In the genomic region with DNA sequence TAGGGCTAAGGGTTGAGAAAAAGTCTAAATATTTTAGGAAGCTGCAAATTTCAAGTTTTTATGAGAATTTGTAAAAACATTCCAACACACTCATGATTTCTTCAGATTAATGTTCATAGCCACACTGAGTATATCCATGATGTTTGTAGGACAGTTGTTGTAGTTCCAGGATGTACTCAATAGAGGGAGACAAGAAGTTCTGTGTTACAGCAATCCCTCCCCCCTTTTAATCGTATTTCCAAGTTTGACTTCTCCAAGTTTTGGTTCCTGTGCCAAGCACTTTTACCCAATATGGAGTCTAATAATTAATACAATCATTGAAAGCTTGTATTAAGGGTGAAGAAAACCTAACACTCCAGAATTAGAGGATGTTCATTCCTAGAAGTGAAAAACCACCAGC, we compare ENCODE assay signal across 12 cellular contexts.
DNase-seq lines count a peak whose midpoint lies in the region; ATAC-seq, FAIRE-seq and TF ChIP-seq lines count a peak whose summit lies in the region.
"Had no signal": no experiment of that assay in that cellular context is flagged by ENCODE, and none has a peak within 500 bp of the region (broad histone marks: within the 10 kb centered on the region; RNA-seq: fewer than 3 reads in every experiment).

No MANE protein-coding gene starts in this region.

- TF ChIP-seq POLR2A in endothelial cell of umbilical vein (IDR thresholded peaks at IDR 0.05; ENCODE audit: low read depth, low read length): no peak

- CTCF ChIA-PET in endothelial cell of umbilical vein (lab: Charles Lee): no interaction called here

- H3K4me2 ChIP-seq in OCI-LY1 (ENCODE audit: low read length) (no peak overlapping the region), endothelial cell of umbilical vein (ENCODE audit: insufficient read depth, low read length) (no peak overlapping the region)

- DNase-seq in GM12864 (ENCODE audit: low read depth) (no peak), endothelial cell of umbilical vein (ENCODE audit: low read depth, low spot score) (no peak), cortex of kidney (lab: John Stamatoyannopoulos, UW) (no peak), T-helper 9 cell (no peak)
- DNase-seq in activated effector memory CD4-positive, alpha-beta T cell treated with anti-CD3 and anti-CD28 coated beads, Interleukin-2, amount 50 U/mL, for 16 hours: no peak
- DNase-seq: activated T-cell treated with anti-CD3 and anti-CD28 coated beads, Interleukin-2, amount 50 U/mL, for 72 hours; effector memory CD8-positive, alpha-beta T cell; lower lobe of right lung; Right ventricle myocardium superior had no signal

- H3K4me3 ChIP-seq in GM12864 (ENCODE audit: low read depth, low read length) (no peak overlapping the region), OCI-LY1 (ENCODE audit: low read depth, low read length, poor library complexity, severe bottlenecking) (no peak overlapping the region), endothelial cell of umbilical vein (replicated peaks in 1 of 3; ENCODE audit: insufficient read depth in 1 of 3, low read depth in 1 of 3, low read length in 3 of 3) (no peak overlapping the region)
- H3K4me3 ChIP-seq: lower lobe of right lung had no signal

- no peak overlapping the region for H2AFZ ChIP-seq in OCI-LY1 (ENCODE audit: low read length)
- H2AFZ ChIP-seq in endothelial cell of umbilical vein (ENCODE audit: low read depth, low read length): no peak overlapping the region

- H3F3A ChIP-seq in OCI-LY1 (ENCODE audit: insufficient read depth, low read length): no peaks in the 10 kb centered on the region

- no peaks in the 10 kb centered on the region for H3K79me2 ChIP-seq in OCI-LY1 (ENCODE audit: insufficient read depth, low read length)
- H3K79me2 ChIP-seq in endothelial cell of umbilical vein (ENCODE audit: control insufficient read depth, insufficient read depth, low read length): no peaks in the 10 kb centered on the region

- POLR2A ChIA-PET in endothelial cell of umbilical vein (lab: Charles Lee): no interaction called here

- no peaks in the 10 kb centered on the region for H4K20me1 ChIP-seq in OCI-LY1 (ENCODE audit: insufficient read depth, low read length)
- H4K20me1 ChIP-seq in endothelial cell of umbilical vein (replicated peaks; ENCODE audit: control insufficient read depth, extremely low read depth, insufficient read depth, low read length): no peaks in the 10 kb centered on the region

- peak; percentile 46 for FAIRE-seq in endothelial cell of umbilical vein (lab: Jason Lieb, UNC)

- H3K27me3 ChIP-seq in OCI-LY1 (ENCODE audit: insufficient read depth, low read length): no peaks in the 10 kb centered on the region
- H3K27me3 ChIP-seq in endothelial cell of umbilical vein (ENCODE audit: control insufficient read depth in 2 of 2, insufficient read depth in 2 of 2, low read length in 2 of 2): no peaks in the 10 kb centered on the region

- H3K36me3 ChIP-seq in OCI-LY1 (ENCODE audit: insufficient read depth, low read length): no peaks in the 10 kb centered on the region
- no peaks in the 10 kb centered on the region for H3K36me3 ChIP-seq in endothelial cell of umbilical vein (ENCODE audit: control insufficient read depth in 2 of 2, extremely low read depth in 1 of 2, insufficient read depth in 2 of 2, low read length in 2 of 2)

- no TSS peak for BruUV-seq in endothelial cell of umbilical vein (replicated peaks; lab: Mats Ljungman, UMichigan)

- intact Hi-C loops in endothelial cell of umbilical vein (cut with micrococcal nuclease): no loop called here

- H3K9ac ChIP-seq in OCI-LY1 (ENCODE audit: low read length) (no peak overlapping the region), endothelial cell of umbilical vein (replicated peaks; ENCODE audit: extremely low read depth, insufficient read depth, low read length) (no peak overlapping the region)

- no peak for ATAC-seq in HG03196 (IDR thresholded peaks at IDR 0.05; ENCODE audit: unreplicated experiment)
- ATAC-seq: activated T-cell treated with anti-CD3 and anti-CD28 coated beads, Interleukin-2, amount 50 U/mL, for 72 hours; effector memory CD8-positive, alpha-beta T cell had no signal

- H3K27ac ChIP-seq in 22Rv1 (no peak overlapping the region), OCI-LY1 (ENCODE audit: low read depth, low read length, poor library complexity, severe bottlenecking) (no peak overlapping the region), endothelial cell of umbilical vein (ENCODE audit: insufficient read depth, low read depth, low read length) (no peak overlapping the region)
- H3K27ac ChIP-seq: lower lobe of right lung had no signal

- dilution Hi-C loops in endothelial cell of umbilical vein (cut with MboI; ENCODE audit: extremely low pct_ligation_motif_present, low sequenced_read_pairs): no loop called here

- TF ChIP-seq CTCF in 22Rv1 (IDR thresholded peaks at IDR 0.05) (peak; percentile 63), GM12864 (IDR thresholded peaks at IDR 0.05; ENCODE audit: low read depth, low read length, missing control alignments) (peak; percentile 37), OCI-LY1 (IDR thresholded peaks at IDR 0.05; ENCODE audit: low read length) (peak; percentile 27; the same call in 1 of the 2 replicates), endothelial cell of umbilical vein (IDR thresholded peaks at IDR 0.05; ENCODE audit: extremely low read depth in 1 of 2, insufficient read depth in 1 of 2, low read depth in 1 of 2, low read length in 2 of 2) (peak in 1 of 2 donors; percentile 19)

- no peaks in the 10 kb centered on the region for H3K9me3 ChIP-seq in OCI-LY1 (ENCODE audit: low read length)
- no peaks in the 10 kb centered on the region for H3K9me3 ChIP-seq in endothelial cell of umbilical vein (replicated peaks; ENCODE audit: control insufficient read depth, insufficient read depth, low read length)
- H3K9me3 ChIP-seq: lower lobe of right lung had no signal

- no peaks in the 10 kb centered on the region for H3K9me2 ChIP-seq in OCI-LY1 (ENCODE audit: low read depth, low read length)

- no peaks in the 10 kb centered on the region for H3K9me1 ChIP-seq in endothelial cell of umbilical vein (replicated peaks; ENCODE audit: control insufficient read depth, extremely low read depth, insufficient read depth, low read length)

- H3K4me1 ChIP-seq in OCI-LY1 (ENCODE audit: insufficient read depth, low read length, severe bottlenecking) (no peaks in the 10 kb centered on the region), endothelial cell of umbilical vein (ENCODE audit: control insufficient read depth, extremely low read depth, insufficient read depth, low read length) (no peaks in the 10 kb centered on the region)
- H3K4me1 ChIP-seq: lower lobe of right lung had no signal

TF ChIP-seq in endothelial cell of umbilical vein, 7 proteins besides CTCF, POLR2A, EP300 and RAD21:
- TF ChIP-seq MAX (IDR thresholded peaks at IDR 0.05; ENCODE audit: insufficient read depth, insufficient read length) (no peak), POLR2AphosphoS5 (IDR thresholded peaks at IDR 0.05; ENCODE audit: insufficient read depth, low read depth, low read length) (no peak), EZH2 (IDR thresholded peaks at IDR 0.05; ENCODE audit: borderline replicate concordance, low read depth, low read length, severe bottlenecking) (no peak), GATA2 (IDR thresholded peaks at IDR 0.05; ENCODE audit: insufficient read depth, insufficient read length, low read depth, low read length) (no peak), JUN (IDR thresholded peaks at IDR 0.05; ENCODE audit: borderline replicate concordance, insufficient read depth, insufficient read length, low read depth) (no peak), FOS (IDR thresholded peaks at IDR 0.05; ENCODE audit: borderline replicate concordance, insufficient read depth, low read length) (no peak), MYC (IDR thresholded peaks at IDR 0.05; ENCODE audit: low read depth, low read length) (no peak)
